Comparison of ENCODE assay signal across 37 cellular contexts in the genomic region with DNA sequence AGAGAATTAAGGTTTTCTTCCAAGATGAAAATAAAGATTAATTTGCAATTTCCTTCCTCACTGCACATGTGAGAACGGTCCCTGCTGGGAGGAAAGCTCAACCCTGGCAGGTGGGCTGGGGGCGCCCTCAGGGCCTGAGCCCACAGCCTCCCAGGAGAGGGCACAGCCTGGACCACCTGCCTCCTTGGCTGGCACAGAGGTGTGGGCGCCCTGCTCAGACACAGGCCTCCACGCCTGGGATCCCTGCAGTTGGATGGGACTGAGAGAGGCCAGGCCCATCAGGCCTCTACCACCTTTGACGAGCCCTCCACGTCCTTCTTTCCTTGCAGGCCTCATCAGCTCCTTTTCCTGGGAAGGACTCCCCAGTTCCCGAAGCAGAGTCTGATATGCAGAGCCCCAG. TPM values are rescaled to one million over a fixed set of nuclear protein-coding genes. Genes with fewer than 3 reads are reported as not detected.
"Had no signal": no experiment of that assay in that cellular context is flagged by ENCODE, and none has a peak within 500 bp of the region (broad histone marks: within the 10 kb centered on the region; RNA-seq: fewer than 3 reads in every experiment).

No MANE protein-coding gene starts in this region.

- DNase-seq: activated B cell treated with CpG ODN at 0.5 μM for 24 hours; activated CD4-positive, alpha-beta T cell treated with anti-CD3 and anti-CD28 coated beads for 48 hours; activated CD4-positive, alpha-beta T cell treated with anti-CD3 and anti-CD28 coated beads, Interleukin-2, amount 50 U/mL, for 1 hour; activated CD4-positive, alpha-beta T cell treated with anti-CD3 and anti-CD28 coated beads, Interleukin-2, amount 50 U/mL, for 48 hours; activated CD8-positive, alpha-beta memory T cell treated with anti-CD3 and anti-CD28 coated beads for 24 hours; activated CD8-positive, alpha-beta T cell treated with anti-CD3 and anti-CD28 coated beads for 36 hours; activated effector memory CD4-positive, alpha-beta T cell treated with Interleukin-2 at 50 U/mL for 16 hours; activated gamma-delta T cell treated with Interleukin-2 at 50 U/mL for 16 hours; activated naive CD4-positive, alpha-beta T cell treated with anti-CD3 and anti-CD28 coated beads, Interleukin-2, amount 50 U/mL, for 16 hours; activated naive CD4-positive, alpha-beta T cell treated with Interleukin-2 at 50 U/mL for 16 hours; activated T-cell treated with anti-CD3 and anti-CD28 coated beads, Interleukin-2, amount 50 U/mL, for 4 hours; amniotic stem cell; anterior cingulate cortex; brain microvascular endothelial cell; effector CD4-positive, alpha-beta T cell; effector memory CD8-positive, alpha-beta T cell; erythroblast; foreskin keratinocyte; gastrocnemius medialis; glutamatergic neuron; heart left ventricle; T-helper 17 cell; T1000; WERI-Rb-1 had no signal

- H3K4me3 ChIP-seq: coronary artery, esophagus muscularis mucosa, gastrocnemius medialis, heart left ventricle had no signal

- FAIRE-seq: astrocyte, bronchial epithelial cell had no signal

- H3K36me3 ChIP-seq: brain microvascular endothelial cell, esophagus muscularis mucosa, gastrocnemius medialis, heart left ventricle, WERI-Rb-1 had no signal

- H3K27ac ChIP-seq: brain microvascular endothelial cell, coronary artery, esophagus muscularis mucosa, foreskin keratinocyte, gastrocnemius medialis, heart left ventricle, WERI-Rb-1 had no signal

- H3K36me3 Mint-ChIP-seq: activated naive CD8-positive, alpha-beta T cell had no signal

- H3K4me1 ChIP-seq: esophagus muscularis mucosa, foreskin keratinocyte, gastrocnemius medialis, heart left ventricle had no signal

- H3K9me3 ChIP-seq: esophagus muscularis mucosa, gastrocnemius medialis had no signal

- ATAC-seq: activated CD4-positive, CD25-positive, alpha-beta regulatory T cell treated with anti-CD3 and anti-CD28 coated beads, Interleukin-2, amount 50 U/mL, for 24 hours; activated CD8-positive, alpha-beta T cell treated with anti-CD3 and anti-CD28 coated beads for 36 hours; activated T-cell treated with anti-CD3 and anti-CD28 coated beads, Interleukin-2, amount 50 U/mL, for 4 hours; activated T-helper 17 cell treated with anti-CD3 and anti-CD28 coated beads, Interleukin-2, amount 50 U/mL, for 72 hours; effector memory CD8-positive, alpha-beta T cell; foreskin keratinocyte; gastrocnemius medialis; heart left ventricle; T-helper 17 cell had no signal

- H3K27ac Mint-ChIP-seq: activated B cell treated with CpG ODN at 0.5 μM for 24 hours; activated CD8-positive, alpha-beta T cell treated with anti-CD3 and anti-CD28 coated beads for 36 hours; activated naive CD8-positive, alpha-beta T cell; activated T-helper 17 cell treated with anti-CD3 and anti-CD28 coated beads, Interleukin-2, amount 50 U/mL, for 72 hours; dendritic cell treated with granulocyte-macrophage colony-stimulating factor and Interleukin-4, amounts not matched to agents 40 ng/mL and 50 ng/mL, for 4 days; effector memory CD8-positive, alpha-beta T cell; T-helper 17 cell; T-helper 2 cell treated with Interferon-gamma antibody and Interleukin-4, amounts not matched to agents 5 μg/mL and 100 μg/mL, for 36 hours had no signal

- H3K27me3 Mint-ChIP-seq: activated B cell treated with CpG ODN at 0.5 μM for 24 hours; activated CD8-positive, alpha-beta T cell treated with anti-CD3 and anti-CD28 coated beads for 36 hours; activated naive CD8-positive, alpha-beta T cell; activated T-helper 17 cell treated with anti-CD3 and anti-CD28 coated beads, Interleukin-2, amount 50 U/mL, for 72 hours; central memory CD8-positive, alpha-beta T cell; dendritic cell treated with granulocyte-macrophage colony-stimulating factor and Interleukin-4, amounts not matched to agents 40 ng/mL and 50 ng/mL, for 4 days; effector memory CD8-positive, alpha-beta T cell; T-helper 17 cell had no signal

- H3K9me3 Mint-ChIP-seq: activated CD8-positive, alpha-beta T cell treated with anti-CD3 and anti-CD28 coated beads for 36 hours; activated T-cell treated with anti-CD3 and anti-CD28 coated beads, Interleukin-2, amount 50 U/mL, for 4 hours; activated T-helper 17 cell treated with anti-CD3 and anti-CD28 coated beads, Interleukin-2, amount 50 U/mL, for 72 hours; central memory CD8-positive, alpha-beta T cell; dendritic cell treated with granulocyte-macrophage colony-stimulating factor and Interleukin-4, amounts not matched to agents 40 ng/mL and 50 ng/mL, for 4 days; effector memory CD8-positive, alpha-beta T cell; T-helper 2 cell treated with Interferon-gamma antibody and Interleukin-4, amounts not matched to agents 5 μg/mL and 100 μg/mL, for 36 hours had no signal

- H3K4me3 Mint-ChIP-seq: activated B cell treated with CpG ODN at 0.5 μM for 24 hours; activated CD8-positive, alpha-beta T cell treated with anti-CD3 and anti-CD28 coated beads for 36 hours; activated naive CD8-positive, alpha-beta T cell; activated T-cell treated with anti-CD3 and anti-CD28 coated beads, Interleukin-2, amount 50 U/mL, for 4 hours; activated T-helper 17 cell treated with anti-CD3 and anti-CD28 coated beads, Interleukin-2, amount 50 U/mL, for 72 hours; central memory CD8-positive, alpha-beta T cell; dendritic cell treated with granulocyte-macrophage colony-stimulating factor and Interleukin-4, amounts not matched to agents 40 ng/mL and 50 ng/mL, for 4 days; effector memory CD8-positive, alpha-beta T cell; T-helper 17 cell; T-helper 2 cell treated with Interferon-gamma antibody and Interleukin-4, amounts not matched to agents 5 μg/mL and 100 μg/mL, for 36 hours had no signal

- H3K4me1 Mint-ChIP-seq: activated B cell treated with CpG ODN at 0.5 μM for 24 hours; activated T-helper 17 cell treated with anti-CD3 and anti-CD28 coated beads, Interleukin-2, amount 50 U/mL, for 72 hours; central memory CD8-positive, alpha-beta T cell had no signal

- H3K27me3 ChIP-seq: foreskin keratinocyte, gastrocnemius medialis, heart left ventricle had no signal

RNA-seq across cellular contexts. Expression of gene DNAJB8, which starts 46.4 kb away (rescaled TPM):
- total RNA-seq: activated B cell treated with CpG ODN at 0.5 μM for 24 hours; activated CD8-positive, alpha-beta T cell treated with anti-CD3 and anti-CD28 coated beads for 36 hours; activated T-cell treated with anti-CD3 and anti-CD28 coated beads, Interleukin-2, amount 50 U/mL, for 4 hours; activated T-helper 17 cell treated with anti-CD3 and anti-CD28 coated beads, Interleukin-2, amount 50 U/mL, for 72 hours; astrocyte; bronchial epithelial cell; cardiac septum; cerebellum; esophagus muscularis mucosa; foreskin keratinocyte; gastrocnemius medialis; heart left ventricle; T-helper 17 cell had no signal
- polyA plus RNA-seq: adipose tissue, foreskin keratinocyte, heart left ventricle had no signal
